8 cellular contexts compared by ENCODE assay signal in the genomic region with DNA sequence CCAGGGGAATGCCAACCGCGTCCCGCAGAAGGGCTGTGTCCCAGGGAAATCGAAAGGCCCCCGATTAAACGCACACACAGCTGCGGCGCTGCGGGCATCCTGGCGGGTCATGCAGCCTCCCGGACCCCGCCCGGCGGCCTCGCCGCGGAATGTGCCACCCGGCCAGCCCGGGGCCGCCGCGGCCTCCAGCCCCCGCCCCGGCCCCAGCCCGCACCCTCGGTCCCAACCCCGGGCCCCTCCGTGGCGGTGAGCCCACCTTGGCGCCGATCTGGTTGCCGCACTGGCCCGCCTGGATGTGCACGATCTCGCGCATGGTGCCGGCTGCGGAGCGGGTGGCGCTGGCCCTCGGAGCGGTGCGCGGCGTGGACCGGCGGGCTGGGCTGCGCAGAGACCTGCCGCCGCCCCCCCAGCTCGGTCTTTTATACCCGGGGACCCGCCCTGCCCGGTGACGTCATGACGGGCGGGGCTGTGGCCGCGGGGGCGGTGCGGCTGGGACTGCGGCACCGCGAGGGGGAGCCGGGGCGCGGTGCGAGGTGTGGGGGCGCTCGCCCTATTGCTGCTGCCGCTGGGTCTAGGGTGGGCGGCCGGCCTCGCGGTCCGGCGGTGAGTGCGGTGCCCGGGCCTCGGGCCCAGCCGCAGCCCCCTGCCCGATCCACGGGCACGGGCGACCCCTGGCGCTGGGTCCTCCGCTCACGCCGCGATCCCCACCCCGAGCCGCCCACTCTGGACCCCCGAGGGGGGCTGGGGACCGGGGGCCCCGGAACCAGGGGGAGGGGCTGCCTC. TPM values are rescaled to one million over a fixed set of nuclear protein-coding genes. Genes with fewer than 3 reads are reported as not detected.
A peak's percentile ranks its signal among the peaks of the same experiment; 100 is the strongest.
DNase-seq lines count a peak whose midpoint lies in the region; ATAC-seq and TF ChIP-seq lines count a peak whose summit lies in the region.

A gene (minus strand): TSS at position 394 of the 783 bp plus-strand sequence. CDS start 81 bp downstream, at position 313.

- 1 to 2% methylated on average over 8 to 69 of the region's 95 CpGs for WGBS in lower leg skin, 2 donors

- ATAC-seq in GM18498 (IDR thresholded peaks at IDR 0.05; ENCODE audit: unreplicated experiment) (peak; percentile 90), HG02970 (IDR thresholded peaks at IDR 0.05; ENCODE audit: low FRiP score, unreplicated experiment) (peak; percentile 75)

- H3K27me3 ChIP-seq in dorsolateral prefrontal cortex, result no peaks in the 10 kb centered on the region

- H3K27ac ChIP-seq in 22Rv1, result peak within 1 kb of the TSS; percentile 27; the same call in 1 of the 2 replicates
- peak within 1 kb of the TSS; percentile 52 to 99 (median 96) for H3K27ac ChIP-seq in dorsolateral prefrontal cortex

- intact Hi-C loops in dorsolateral prefrontal cortex (cut with DNase I), result loop anchor here (2.0 to 5.0 kb wide), 5 partner anchors 35 to 101 kb away; a partner anchor contains a TSS
- intact Hi-C loops in lower leg skin (cut with DNase I; ENCODE audit: low total_unique reads), result no loop called here

- TF ChIP-seq CTCF in 22Rv1 (IDR thresholded peaks at IDR 0.05), result peak; percentile 85
- TF ChIP-seq CTCF in dorsolateral prefrontal cortex (IDR thresholded peaks at IDR 0.05 in 54 of 56, conservative IDR thresholded peaks at IDR 0.05 in 2 of 56; ENCODE audit: low read depth in 1 of 56, partially characterized antibody in 56 of 56), result peak in 54 of 56 donors; percentile 21 to 81 (median 60)
- TF ChIP-seq CTCF in lower leg skin (IDR thresholded peaks at IDR 0.05), result no peak

- peak within 1 kb of the TSS; percentile 52 to 99 (median 84) for H3K4me3 ChIP-seq in dorsolateral prefrontal cortex
- H3K4me3 ChIP-seq in lower leg skin (ENCODE audit: low read depth, poor library complexity, severe bottlenecking), result peak within 1 kb of the TSS; percentile 86

- DNase-seq in NCI-H2227 treated with DMSO at 0.1 percent for 48 hours (lab: John Stamatoyannopoulos, UW) (peak; percentile 81), dorsolateral prefrontal cortex (peak; percentile 61 to 93 (median 83)), lower leg skin (ENCODE audit: low spot score in 2 of 2) (peak; percentile 71 to 97)
- peak; percentile 82 to 83 for DNase-seq in activated CD4-positive, alpha-beta T cell treated with anti-CD3 and anti-CD28 coated beads, Interleukin-2, amount 50 U/mL, for 4 hours
- peak; percentile 69 to 70 for DNase-seq in stimulated activated CD4-positive, alpha-beta T cell treated with anti-CD3 and anti-CD28 coated beads, Interleukin-4, amount 100 ng/mL, for 48 hours (ENCODE audit: low read depth in 2 of 2)

- peak in 1 of 2 donors; percentile 91 for TF ChIP-seq POLR2A in lower leg skin (IDR thresholded peaks at IDR 0.05)

RNA-seq across cellular contexts. Expression of the gene that starts here (rescaled TPM):
- total RNA-seq in dorsolateral prefrontal cortex (100 to 1,000 TPM; 207 to 859 (median 516) TPM), lower leg skin (100 to 1,000 TPM; 104 to 219 (median 142) TPM)

Comparison
In these comparisons a context has a peak if more than half of its experiments do, and no peak if none do; other contexts are left out.
1. Peak in every context shown above with its lines: DNase-seq, ATAC-seq, H3K4me3 ChIP-seq and H3K27ac ChIP-seq.
2. CTCF ChIP-seq: peak in 22Rv1 (single experiment) and dorsolateral prefrontal cortex (54 of 56); none in lower leg skin (0 of 3).